In the genomic region with DNA sequence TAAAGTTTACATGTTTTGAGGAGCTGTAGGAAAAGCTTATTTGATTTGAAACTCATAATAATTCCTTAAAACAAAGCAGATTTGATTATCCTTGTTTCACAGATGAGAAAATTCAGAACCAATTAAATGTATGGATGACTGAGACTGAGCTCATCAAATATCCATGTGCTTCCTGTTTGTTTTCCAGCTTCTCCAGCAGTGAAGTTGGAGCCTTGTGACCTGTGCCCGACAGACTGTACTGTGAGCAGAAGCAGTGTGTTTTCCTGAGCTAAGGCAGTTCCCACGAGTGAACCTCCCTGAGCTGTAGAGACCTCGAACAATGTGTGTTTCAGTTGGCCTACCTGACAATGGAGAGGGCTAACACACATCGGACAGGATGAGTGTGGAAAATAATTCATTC, we compare ENCODE assay signal across 19 cellular contexts.
"Had no signal": no experiment of that assay in that cellular context is flagged by ENCODE, and none has a peak within 500 bp of the region (broad histone marks: within the 10 kb centered on the region; RNA-seq: fewer than 3 reads in every experiment).

No MANE protein-coding gene starts in this region.

- H3K9me3 ChIP-seq: adrenal gland, esophagus muscularis mucosa, left lung, psoas muscle had no signal

- H3K4me3 ChIP-seq: adrenal gland, esophagus muscularis mucosa, left lung, psoas muscle had no signal

- DNase-seq: activated B cell treated with CpG ODN at 0.5 μM for 24 hours; activated CD4-positive, alpha-beta T cell treated with anti-CD3 and anti-CD28 coated beads, Interleukin-2, amount 10 ng/mL, durations not matched to agents 24 days and 14 days; activated CD8-positive, alpha-beta memory T cell treated with anti-CD3 and anti-CD28 coated beads for 24 hours; activated naive CD4-positive, alpha-beta T cell treated with anti-CD3 and anti-CD28 coated beads for 36 hours; adrenal gland; cerebellar nuclear complex; dermis blood vessel endothelial cell; foreskin keratinocyte; head of caudate nucleus; left lung; natural killer cell; occipital lobe; psoas muscle; stimulated activated CD4-positive, alpha-beta T cell treated with anti-CD3 and anti-CD28 coated beads, Interleukin-12 subunit alpha, Interleukin-12 subunit beta, amount 100 ng/mL, for 4 hours; stimulated activated CD4-positive, alpha-beta T cell treated with anti-CD3 and anti-CD28 coated beads, Interleukin-2, amount 100 ng/mL, for 48 hours; stimulated activated naive CD4-positive, alpha-beta T cell treated with Interleukin-2 at 50 U/mL for 16 hours had no signal

- H3K4me1 ChIP-seq: adrenal gland, esophagus muscularis mucosa, foreskin keratinocyte, left lung, psoas muscle had no signal

- H3K27ac ChIP-seq: adrenal gland, esophagus muscularis mucosa, foreskin keratinocyte, left lung, psoas muscle had no signal

- ATAC-seq: activated T-helper 17 cell treated with anti-CD3 and anti-CD28 coated beads, Interleukin-2, amount 50 U/mL, for 72 hours; foreskin keratinocyte; left lung; natural killer cell; psoas muscle; sciatic nerve had no signal

- H3K36me3 ChIP-seq: adrenal gland, esophagus muscularis mucosa, left lung had no signal

- H3K27me3 ChIP-seq: adrenal gland, esophagus muscularis mucosa, foreskin keratinocyte, left lung had no signal
